In the genomic region with DNA sequence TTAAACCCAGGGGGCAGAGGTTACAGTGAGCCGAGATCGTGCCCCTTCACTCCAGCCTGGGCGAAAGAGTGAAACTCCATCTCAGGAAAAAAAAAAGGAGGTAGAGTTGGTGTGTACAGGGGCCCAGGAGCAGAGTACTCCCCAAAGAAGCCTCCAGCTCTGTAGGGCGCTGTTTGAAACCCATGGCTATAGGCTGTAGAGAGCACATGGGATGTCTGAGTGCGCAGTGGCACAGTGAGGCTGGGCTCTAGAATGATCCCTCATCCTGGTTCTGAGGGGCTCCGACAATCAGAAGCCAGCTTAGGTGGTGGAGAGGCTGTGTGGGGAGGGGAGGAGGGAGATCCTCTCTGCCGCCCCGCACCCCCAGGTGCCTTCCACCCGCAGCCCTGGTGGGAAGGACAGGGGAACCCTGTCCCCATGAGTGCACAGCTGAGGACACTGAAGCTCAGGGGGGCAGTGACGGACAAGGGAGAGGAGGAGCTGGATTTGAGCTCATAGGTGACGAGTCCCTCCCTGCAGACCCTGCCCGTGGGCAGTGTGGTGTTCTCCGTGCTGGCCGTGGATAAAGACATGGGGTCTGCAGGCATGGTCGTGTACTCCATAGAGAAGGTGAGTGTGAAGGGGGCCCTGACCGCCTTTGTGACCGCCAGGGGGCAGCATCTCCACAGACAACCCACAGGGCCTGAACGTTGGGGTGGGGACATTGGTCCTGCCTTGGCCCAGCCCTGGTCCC, we compare ENCODE assay signal across 8 cellular contexts. TPM values are rescaled to one million over a fixed set of nuclear protein-coding genes. Genes with fewer than 3 reads are reported as not detected.
DNase-seq lines count a peak whose midpoint lies in the region; ATAC-seq and TF ChIP-seq lines count a peak whose summit lies in the region.

No MANE protein-coding gene starts in this region.

- POLR2A ChIA-PET in activated CD4-positive, alpha-beta T cell treated with anti-CD3 and anti-CD28 coated beads for 36 hours (lab: Charles Lee) = interaction anchor here (0.6 kb wide), 1 partner anchor 31 kb away, joined by 4 read pairs; no protein-coding TSS in a partner anchor

- H3K4me1 Mint-ChIP-seq in activated CD4-positive, alpha-beta T cell treated with anti-CD3 and anti-CD28 coated beads for 36 hours = no peaks in the 10 kb centered on the region

- H3K27ac Mint-ChIP-seq in activated CD4-positive, alpha-beta T cell treated with anti-CD3 and anti-CD28 coated beads for 36 hours = no peak overlapping the region

- H3K4me3 ChIP-seq in AG10803 (ENCODE audit: low read length) = no peak overlapping the region
- no peak overlapping the region for H3K4me3 ChIP-seq in MG63
- no peak overlapping the region for H3K4me3 ChIP-seq in liver (ENCODE audit: low read depth in 1 of 3, low read length in 3 of 3)

- no peaks in the 10 kb centered on the region for H3K36me3 Mint-ChIP-seq in activated CD4-positive, alpha-beta T cell treated with anti-CD3 and anti-CD28 coated beads for 36 hours (ENCODE audit: low read depth)

- CTCF ChIA-PET in activated CD4-positive, alpha-beta T cell treated with anti-CD3 and anti-CD28 coated beads for 36 hours (lab: Charles Lee) = interaction anchor here (0.6 to 2.2 kb wide), 10 partner anchors 12 to 426 kb away, joined by 3 to 7 read pairs (median 3); partner anchors contain the start of gene TSPAN17

- H3K36me3 ChIP-seq in MG63 (no peaks in the 10 kb centered on the region), liver (ENCODE audit: control insufficient read depth in 4 of 4, insufficient read depth in 3 of 4, low read depth in 1 of 4, low read length in 3 of 4) (no peaks in the 10 kb centered on the region)

- H3K9me3 ChIP-seq in MG63 = no peaks in the 10 kb centered on the region
- no peaks in the 10 kb centered on the region for H3K9me3 ChIP-seq in liver (ENCODE audit: control insufficient read depth in 4 of 4, low read length in 3 of 4)

- DNase-seq in AG10803 (ENCODE audit: low read depth) (peak; percentile 30), MG63 (peak; percentile 56), cerebellar cortex (ENCODE audit: low spot score) (peak; percentile 77)
- DNase-seq in activated CD4-positive, alpha-beta T cell treated with anti-CD3 and anti-CD28 coated beads for 36 hours = peak; percentile 88
- peak; percentile 59 to 76 (median 73) for DNase-seq in stimulated activated CD4-positive, alpha-beta T cell treated with anti-CD3 and anti-CD28 coated beads, TNF-alpha, amount 100 ng/mL, for 4 hours (ENCODE audit: low read depth in 3 of 3)

- ATAC-seq in GM18868 (IDR thresholded peaks at IDR 0.05; ENCODE audit: unreplicated experiment) (peak; percentile 63), HG03378 (IDR thresholded peaks at IDR 0.05; ENCODE audit: unreplicated experiment) (no peak)
- ATAC-seq in activated CD4-positive, alpha-beta T cell treated with anti-CD3 and anti-CD28 coated beads for 36 hours = peak; percentile 90

- intact Hi-C loops in activated CD4-positive, alpha-beta T cell treated with anti-CD3 and anti-CD28 coated beads for 36 hours (cut with DNase I, micrococcal nuclease) = loop anchor here (1.0 to 10.0 kb wide), 3 partner anchors 46 to 159 kb away; partner anchors contain the start of gene CLTB (in 2 of the 2)

- no peaks in the 10 kb centered on the region for H3K9me3 Mint-ChIP-seq in activated CD4-positive, alpha-beta T cell treated with anti-CD3 and anti-CD28 coated beads for 36 hours (ENCODE audit: low read depth)

- peak; percentile 61 to 79 for TF ChIP-seq RAD21 in liver (IDR thresholded peaks at IDR 0.05)

- H3K4me3 Mint-ChIP-seq in activated CD4-positive, alpha-beta T cell treated with anti-CD3 and anti-CD28 coated beads for 36 hours = no peak overlapping the region

- peaks cover 4% of the 10 kb centered on the region for H3K27me3 Mint-ChIP-seq in activated CD4-positive, alpha-beta T cell treated with anti-CD3 and anti-CD28 coated beads for 36 hours

- H3K4me1 ChIP-seq in liver (ENCODE audit: control insufficient read depth in 4 of 4, insufficient read depth in 4 of 4, low read length in 3 of 4) = no peaks in the 10 kb centered on the region

- 48% methylated on average over 18 of the region's 18 CpGs for WGBS in liver

- H3K27me3 ChIP-seq in MG63 (peaks cover 20% of the 10 kb centered on the region), liver (ENCODE audit: control insufficient read depth in 4 of 4, insufficient read depth in 4 of 4, low read length in 3 of 4) (no peaks in the 10 kb centered on the region)

- H3K9ac ChIP-seq in liver (ENCODE audit: low read depth in 1 of 2, low read length in 2 of 2) = no peak overlapping the region

- no peak overlapping the region for H3K27ac ChIP-seq in liver (ENCODE audit: low read depth in 1 of 2, low read length in 2 of 2)

- TF ChIP-seq CTCF in AG10803 (conservative IDR thresholded peaks at IDR 0.05; ENCODE audit: low read length) = peak; percentile 83
- peak; percentile 64 for TF ChIP-seq CTCF in liver (IDR thresholded peaks at IDR 0.05; ENCODE audit: low read depth, low read length, missing input control)

TF ChIP-seq in liver, 16 proteins besides CTCF, POLR2A, EP300 and RAD21:
- no peak for TF ChIP-seq SP1 (IDR thresholded peaks at IDR 0.05)
- no peak for TF ChIP-seq FOXA2 (IDR thresholded peaks at IDR 0.05)

RNA-seq across cellular contexts. Expression of gene CDHR2, which starts 24.6 kb away (rescaled TPM):
- not detected in 2 replicates for total RNA-seq in MG63 (2014; rRNA removed; shearing (Covaris generic); ENCODE audit: low replicate concordance)
- under 1 TPM; 0.37 to 0.61 TPM for total RNA-seq in activated CD4-positive, alpha-beta T cell treated with anti-CD3 and anti-CD28 coated beads for 36 hours
- 10 to 100 TPM; 11.4 to 21.8 TPM for total RNA-seq in liver
- polyA plus RNA-seq in liver = 10 to 100 TPM in 1 of 2 donors, 1 to 10 TPM in 1; 8.8 to 23.8 TPM

RNA-seq across cellular contexts. Expression of gene GPRIN1, which starts 36.2 kb away (rescaled TPM):
- 21.0 and 32.2 TPM in 2 replicates for total RNA-seq in MG63 (2014; rRNA removed; shearing (Covaris generic); ENCODE audit: low replicate concordance)
- 1 to 10 TPM; 3.8 to 4.1 TPM for total RNA-seq in activated CD4-positive, alpha-beta T cell treated with anti-CD3 and anti-CD28 coated beads for 36 hours
- total RNA-seq in liver = under 1 TPM; 0.23 to 0.50 TPM
- under 1 TPM in 1 of 2 donors, not detected in 1; 0.30 TPM for polyA plus RNA-seq in liver

RNA-seq across cellular contexts. Expression of gene RNF44, which starts 36.5 kb away (rescaled TPM):
- 0.17 and 4.4 TPM in 2 replicates for total RNA-seq in MG63 (2014; rRNA removed; shearing (Covaris generic); ENCODE audit: low replicate concordance)
- total RNA-seq in activated CD4-positive, alpha-beta T cell treated with anti-CD3 and anti-CD28 coated beads for 36 hours = 10 to 100 TPM; 61.6 to 62.9 TPM
- total RNA-seq in liver = 1 to 10 TPM; 3.9 to 5.5 TPM
- 1 to 10 TPM; 3.2 to 6.4 TPM for polyA plus RNA-seq in liver

RNA-seq across cellular contexts. Expression of gene SNCB, which starts 56.6 kb away (rescaled TPM):
- total RNA-seq in MG63 (2014; rRNA removed; shearing (Covaris generic); ENCODE audit: low replicate concordance) = not detected in 2 replicates
- total RNA-seq in activated CD4-positive, alpha-beta T cell treated with anti-CD3 and anti-CD28 coated beads for 36 hours = under 1 TPM; 0.46 to 0.55 TPM
- total RNA-seq in liver = not detected
- not detected for polyA plus RNA-seq in liver

RNA-seq across cellular contexts. Expression of gene EIF4E1B, which starts 56.7 kb away (rescaled TPM):
- total RNA-seq in MG63 (2014; rRNA removed; shearing (Covaris generic); ENCODE audit: low replicate concordance) = not detected in 2 replicates
- total RNA-seq in activated CD4-positive, alpha-beta T cell treated with anti-CD3 and anti-CD28 coated beads for 36 hours = not detected
- not detected for total RNA-seq in liver
- not detected for polyA plus RNA-seq in liver

Comparison
In these comparisons a context has a peak if more than half of its experiments do, and no peak if none do; other contexts are left out.
1. DNase-seq: peak in every context shown above with its lines; median percentile 88 in activated CD4-positive, alpha-beta T cell treated with anti-CD3 and anti-CD28 coated beads for 36 hours; 77 in cerebellar cortex; 73 in stimulated activated CD4-positive, alpha-beta T cell treated with anti-CD3 and anti-CD28 coated beads, TNF-alpha, amount 100 ng/mL, for 4 hours; 56 in MG63; 30 in AG10803.
2. RNA of gene CDHR2, which starts 24.6 kb away (total RNA-seq): 11.4 to 21.8 TPM in liver; 0.37 to 0.61 TPM in activated CD4-positive, alpha-beta T cell treated with anti-CD3 and anti-CD28 coated beads for 36 hours and not detected in MG63; every median in the first group is over 4 times any median in the second.
3. RNA of gene RNF44, which starts 36.5 kb away (total RNA-seq): 61.6 to 62.9 TPM in activated CD4-positive, alpha-beta T cell treated with anti-CD3 and anti-CD28 coated beads for 36 hours; 3.9 to 5.5 TPM in liver and 0.17 to 4.4 TPM in MG63; every median in the first group is over 4 times any median in the second.